8 cellular contexts compared by ENCODE assay signal in genomic region chr2:74414913-74415761, GRCh38. TPM values are rescaled to one million over a fixed set of nuclear protein-coding genes. Genes with fewer than 3 reads are reported as not detected.
DNase-seq lines count a peak whose midpoint lies in the region; ATAC-seq and TF ChIP-seq lines count a peak whose summit lies in the region.

No MANE protein-coding gene starts in this region.

- TF ChIP-seq CTCF in lower lobe of right lung (IDR thresholded peaks at IDR 0.05) (peak; percentile 45), upper lobe of right lung (IDR thresholded peaks at IDR 0.05) (peak; percentile 38)

- ATAC-seq in HG03432 (IDR thresholded peaks at IDR 0.05; ENCODE audit: unreplicated experiment): peak; percentile 53
- ATAC-seq in lower lobe of right lung: peak; percentile 81 to 87
- ATAC-seq in upper lobe of right lung: peak; percentile 78

- intact Hi-C loops in lower lobe of right lung (cut with DNase I): no loop called here
- intact Hi-C loops in upper lobe of right lung (cut with DNase I): no loop called here

- H3K4me1 ChIP-seq in lower lobe of right lung (peaks cover 31% of the 10 kb centered on the region), upper lobe of right lung (peaks cover 17% of the 10 kb centered on the region)

- peak overlapping the region; percentile 66 for H3K4me3 ChIP-seq in lower lobe of right lung
- H3K4me3 ChIP-seq in upper lobe of right lung: peak overlapping the region; percentile 69

- peak overlapping the region; percentile 69 for H3K27ac ChIP-seq in cingulate gyrus (ENCODE audit: low read depth, low read length)
- peak overlapping the region; percentile 36 for H3K27ac ChIP-seq in lower lobe of right lung
- no peak overlapping the region for H3K27ac ChIP-seq in upper lobe of right lung

- H3K27me3 ChIP-seq in lower lobe of right lung (ENCODE audit: low read depth): peaks cover 11% of the 10 kb centered on the region
- H3K27me3 ChIP-seq in upper lobe of right lung: no peaks in the 10 kb centered on the region

- DNase-seq in GM03348 (ENCODE audit: low spot score): peak; percentile 71
- peak; percentile 66 for DNase-seq in lower lobe of right lung
- DNase-seq in upper lobe of right lung: peak; percentile 74
- no peak for DNase-seq in OCI-M1 (lab: John Stamatoyannopoulos, UW)
- no peak for DNase-seq in RKO (ENCODE audit: low spot score)
- DNase-seq in NCI-H2081 (lab: John Stamatoyannopoulos, UW): no peak

- H3K36me3 ChIP-seq in lower lobe of right lung: no peaks in the 10 kb centered on the region
- no peaks in the 10 kb centered on the region for H3K36me3 ChIP-seq in upper lobe of right lung

- no peaks in the 10 kb centered on the region for H3K9me3 ChIP-seq in lower lobe of right lung
- no peaks in the 10 kb centered on the region for H3K9me3 ChIP-seq in upper lobe of right lung

RNA-seq across cellular contexts. Expression of gene C2orf81, which starts 6.3 kb away (rescaled TPM):
- total RNA-seq in lower lobe of right lung: 10.0 TPM
- total RNA-seq in upper lobe of right lung: 2.1 TPM

RNA-seq across cellular contexts. Expression of gene WDR54, which starts 6.4 kb away (rescaled TPM):
- 14.5 TPM for total RNA-seq in lower lobe of right lung
- total RNA-seq in upper lobe of right lung: 8.4 TPM

RNA-seq across cellular contexts. Expression of gene RTKN, which starts 26.6 kb away (rescaled TPM):
- total RNA-seq in lower lobe of right lung (27.5 TPM), upper lobe of right lung (32.3 TPM)

RNA-seq across cellular contexts. Expression of gene DCTN1, which starts 35.0 kb away (rescaled TPM):
- 142 TPM for total RNA-seq in lower lobe of right lung
- 140 TPM for total RNA-seq in upper lobe of right lung

RNA-seq across cellular contexts. Expression of gene INO80B, which starts 39.8 kb away (rescaled TPM):
- total RNA-seq in lower lobe of right lung (38.4 TPM), upper lobe of right lung (30.2 TPM)

Comparison
In these comparisons a context has a peak if more than half of its experiments do, and no peak if none do; other contexts are left out.
1. DNase-seq: peak in GM03348 (single experiment), lower lobe of right lung (single experiment) and upper lobe of right lung (single experiment); none in OCI-M1 (single experiment), RKO (single experiment) and NCI-H2081 (0 of 2).
2. Peak in every context shown above with its lines, with median percentiles within 50 percentile points of each other: ATAC-seq.